Comparison of ENCODE assay signal across 18 cellular contexts in the genomic region with DNA sequence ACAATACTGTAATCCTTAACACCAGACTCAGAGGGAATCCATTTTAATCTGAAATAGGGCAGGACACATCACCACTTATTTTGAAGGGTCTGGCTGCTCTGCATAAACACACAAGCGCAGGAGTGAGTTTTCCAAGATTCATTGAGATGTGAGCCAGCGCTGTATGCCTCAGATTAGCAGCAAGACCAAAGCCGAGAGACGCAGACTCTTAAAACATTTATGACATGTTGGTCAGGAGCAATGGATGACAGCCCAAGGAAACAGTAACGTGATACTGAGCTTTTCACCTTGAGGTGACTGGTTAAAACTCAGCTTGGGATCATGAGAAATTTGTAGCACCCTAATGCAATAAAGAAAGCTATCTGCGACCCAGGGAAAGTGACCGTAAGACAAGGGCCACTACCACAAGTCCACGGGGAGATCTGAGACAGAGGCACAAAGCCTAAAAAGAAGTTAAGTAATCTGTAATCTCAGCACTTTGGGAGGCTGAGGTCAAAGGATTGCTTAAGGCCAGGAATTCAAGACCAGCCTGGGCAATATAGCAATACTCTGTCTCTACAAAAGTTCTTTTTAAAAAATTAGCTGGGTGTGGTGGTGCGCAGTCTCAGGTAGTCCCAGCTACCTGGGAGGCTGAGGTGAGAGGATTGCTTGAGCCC.
DNase-seq lines count a peak whose midpoint lies in the region; ATAC-seq, FAIRE-seq and TF ChIP-seq lines count a peak whose summit lies in the region.
"Had no signal": no experiment of that assay in that cellular context is flagged by ENCODE, and none has a peak within 500 bp of the region (broad histone marks: within the 10 kb centered on the region; RNA-seq: fewer than 3 reads in every experiment).

No MANE protein-coding gene starts in this region.

- H3K27ac ChIP-seq in heart right ventricle, result no peak overlapping the region
- no peak overlapping the region for H3K27ac ChIP-seq in H1 (ENCODE audit: low read depth, low read length)
- no peak overlapping the region for H3K27ac ChIP-seq in neuronal stem cell (replicated peaks; ENCODE audit: low read length)

- no peak overlapping the region for H3K4me3 ChIP-seq in heart right ventricle
- no peak overlapping the region for H3K4me3 ChIP-seq in H1 (ENCODE audit: extremely low read depth in 1 of 4, insufficient read depth in 2 of 4, low read depth in 3 of 4, low read length in 4 of 4)
- peak overlapping the region in 1 of 2 donors; percentile 14 for H3K4me3 ChIP-seq in neuronal stem cell (ENCODE audit: low read length in 2 of 2)
- H3K4me3 ChIP-seq: GM12878 had no signal

- no peak overlapping the region for H4K5ac ChIP-seq in H1 (ENCODE audit: insufficient read length, low read depth, low read length)

- H3K79me2 ChIP-seq in H1 (ENCODE audit: control insufficient read depth in 1 of 2, insufficient read depth in 2 of 2, low read length in 2 of 2), result no peaks in the 10 kb centered on the region

- CTCF ChIA-PET in H1 (lab: Charles Lee; ENCODE audit: partially characterized antibody), result interaction anchor here (0.6 to 1.2 kb wide), 3 partner anchors 14 to 107 kb away, joined by 3 to 4 read pairs (median 3); no protein-coding TSS in a partner anchor

- no peaks in the 10 kb centered on the region for H3K79me1 ChIP-seq in H1 (ENCODE audit: low read depth, low read length)
- H3K79me1 ChIP-seq in neuronal stem cell (ENCODE audit: low read depth, low read length), result no peaks in the 10 kb centered on the region

- H4K8ac ChIP-seq in H1 (ENCODE audit: extremely low read depth, insufficient read depth, low read length) (no peak overlapping the region), neuronal stem cell (ENCODE audit: low read depth, low read length) (no peak overlapping the region)

- POLR2A ChIA-PET in H1 (lab: Charles Lee; ENCODE audit: partially characterized antibody), result no interaction called here

- H3K27me3 Mint-ChIP-seq in activated T-cell treated with anti-CD3 and anti-CD28 coated beads, Interleukin-2, amount 50 U/mL, for 4 hours (ENCODE audit: low read depth), result peaks cover 5% of the 10 kb centered on the region
- H3K27me3 Mint-ChIP-seq: B cell; CD4-positive, alpha-beta T cell had no signal

- H4K20me1 ChIP-seq in H1 (replicated peaks in 1 of 2; ENCODE audit: control insufficient read depth in 1 of 2, insufficient read depth in 2 of 2, low read length in 2 of 2), result no peaks in the 10 kb centered on the region

- no peaks in the 10 kb centered on the region for H3K36me3 Mint-ChIP-seq in activated T-cell treated with anti-CD3 and anti-CD28 coated beads, Interleukin-2, amount 50 U/mL, for 4 hours (ENCODE audit: insufficient read depth)

- H3K36me3 ChIP-seq in heart right ventricle (no peaks in the 10 kb centered on the region), H1 (ENCODE audit: control insufficient read depth in 2 of 4, insufficient read depth in 4 of 4, low read length in 3 of 4) (no peaks in the 10 kb centered on the region), neuronal stem cell (replicated peaks in 1 of 2; ENCODE audit: control insufficient read depth in 2 of 2, insufficient read depth in 2 of 2, low read length in 2 of 2) (no peaks in the 10 kb centered on the region)

- H3K23ac ChIP-seq in H1 (ENCODE audit: insufficient read length), result no peak overlapping the region
- no peak overlapping the region for H3K23ac ChIP-seq in neuronal stem cell (ENCODE audit: low read depth, low read length, poor library complexity)

- H3K18ac ChIP-seq in H1 (ENCODE audit: extremely low read depth, low read length) (no peak overlapping the region), neuronal stem cell (ENCODE audit: low read length) (no peak overlapping the region)

- no peaks in the 10 kb centered on the region for H3K27me3 ChIP-seq in heart right ventricle
- H3K27me3 ChIP-seq in H1 (replicated peaks in 1 of 4; ENCODE audit: control insufficient read depth in 3 of 4, extremely low read depth in 1 of 4, insufficient read depth in 3 of 4, low read length in 3 of 4), result no peaks in the 10 kb centered on the region
- peaks cover 0 to 5% (median 0%) of the 10 kb centered on the region in 3 experiments for H3K27me3 ChIP-seq in neuronal stem cell (ENCODE audit: control insufficient read depth in 3 of 3, insufficient read depth in 3 of 3, low read depth in 1 of 3, low read length in 3 of 3)

- no peak overlapping the region for H3K9ac ChIP-seq in H1 (replicated peaks in 1 of 4; ENCODE audit: extremely low read depth in 1 of 4, low read depth in 3 of 4, low read length in 3 of 4)
- H3K9ac ChIP-seq in neuronal stem cell (ENCODE audit: low read depth, low read length, poor library complexity), result no peak overlapping the region

- H3K4ac ChIP-seq in H1 (replicated peaks; ENCODE audit: insufficient read length, low read depth, low read length) (no peak overlapping the region), neuronal stem cell (ENCODE audit: low read length) (no peak overlapping the region)

- H3K4me1 Mint-ChIP-seq in activated T-cell treated with anti-CD3 and anti-CD28 coated beads, Interleukin-2, amount 50 U/mL, for 4 hours (ENCODE audit: low read depth), result no peaks in the 10 kb centered on the region
- H3K4me1 Mint-ChIP-seq: B cell had no signal

- H3K56ac ChIP-seq in H1 (replicated peaks; ENCODE audit: insufficient read length, low read depth, low read length), result no peak overlapping the region

- H2BK20ac ChIP-seq in H1 (ENCODE audit: low read length), result no peak overlapping the region

- H2BK120ac ChIP-seq in H1 (replicated peaks; ENCODE audit: low read depth, low read length), result no peak overlapping the region
- no peak overlapping the region for H2BK120ac ChIP-seq in neuronal stem cell (ENCODE audit: low read depth, low read length)

- H3K4me3 Mint-ChIP-seq in activated T-cell treated with anti-CD3 and anti-CD28 coated beads, Interleukin-2, amount 50 U/mL, for 4 hours, result no peak overlapping the region
- H3K4me3 Mint-ChIP-seq: B cell; CD4-positive, alpha-beta T cell had no signal

- ATAC-seq in Right ventricle myocardium superior (ENCODE audit: poor library complexity) (peak; percentile 57), heart right ventricle (no peak), sciatic nerve (peak; percentile 82)
- no peak for ATAC-seq in activated T-cell treated with anti-CD3 and anti-CD28 coated beads, Interleukin-2, amount 50 U/mL, for 4 hours
- ATAC-seq: GM12878, HepG2 had no signal

- TF ChIP-seq RAD21 in H1 (IDR thresholded peaks at IDR 0.05 in 1 of 2, conservative IDR thresholded peaks at IDR 0.05 in 1 of 2; ENCODE audit: low read depth in 2 of 2, low read length in 2 of 2), result no peak

- H2BK12ac ChIP-seq in H1 (ENCODE audit: low read depth, low read length) (no peak overlapping the region), neuronal stem cell (ENCODE audit: low read length) (no peak overlapping the region)

- H4K91ac ChIP-seq in H1 (replicated peaks; ENCODE audit: insufficient read length, low read length) (no peak overlapping the region), neuronal stem cell (ENCODE audit: low read depth, low read length, poor library complexity) (no peak overlapping the region)

- no peaks in the 10 kb centered on the region; the same call in 1 of the 2 replicates for H3K23me2 ChIP-seq in H1 (ENCODE audit: low read depth, low read length)

- 60 to 70% methylated on average over 9 of the region's 9 CpGs for WGBS in heart right ventricle, 2 donors
- WGBS in H1 (ENCODE audit: extremely low coverage in 1 of 2, insufficient coverage in 1 of 2, insufficient read length in 1 of 2, insufficient replicate concordance in 2 of 2, low coverage in 1 of 2, low lambda C conversion rate in 2 of 2, missing lambda C conversion rate in 1 of 2), 2 experiments, result 90% methylated on average over 9 of the region's 9 CpGs; no CpG with 5 or more reads in 1 of the 2 experiments
- WGBS in neuronal stem cell (ENCODE audit: extremely low coverage in 2 of 2, insufficient read length in 2 of 2, insufficient replicate concordance in 1 of 2), 2 donors, result no CpG with 5 or more reads among the region's 9 CpGs

- H3K9me3 Mint-ChIP-seq in activated T-cell treated with anti-CD3 and anti-CD28 coated beads, Interleukin-2, amount 50 U/mL, for 4 hours, result no peaks in the 10 kb centered on the region
- H3K9me3 Mint-ChIP-seq: CD4-positive, alpha-beta T cell had no signal

- intact Hi-C loops in Right ventricle myocardium superior (cut with DNase I), result no loop called here
- intact Hi-C loops in heart right ventricle (cut with DNase I), result no loop called here
- intact Hi-C loops in sciatic nerve (cut with DNase I), result no loop called here

- no peak overlapping the region for H3K4me2 ChIP-seq in H1 (ENCODE audit: insufficient read depth in 1 of 2, low read depth in 2 of 2, low read length in 2 of 2)
- no peak overlapping the region for H3K4me2 ChIP-seq in neuronal stem cell (ENCODE audit: insufficient read depth, low read length, poor library complexity, severe bottlenecking)

- H3K9me3 ChIP-seq in heart right ventricle, result no peaks in the 10 kb centered on the region
- no peaks in the 10 kb centered on the region for H3K9me3 ChIP-seq in H1 (ENCODE audit: insufficient read depth in 2 of 2, low read depth in 1 of 2, low read length in 1 of 2)
- no peaks in the 10 kb centered on the region for H3K9me3 ChIP-seq in neuronal stem cell (replicated peaks in 1 of 2; ENCODE audit: control insufficient read depth in 2 of 2, insufficient read depth in 1 of 2, low read depth in 1 of 2, low read length in 2 of 2)

- H2BK5ac ChIP-seq in H1 (ENCODE audit: low read depth, low read length) (no peak overlapping the region), neuronal stem cell (ENCODE audit: low read length) (no peak overlapping the region)

- peak; percentile 50 for FAIRE-seq in H1 (lab: Jason Lieb, UNC)
- FAIRE-seq: GM12878, GM18507, HepG2, HTR-8/SVneo had no signal

- 0 out of 2 replicates have a peak overlapping the region, but pooled peaks have one; percentile 9 for H2AFZ ChIP-seq in H1 (ENCODE audit: low read length)
- H2AFZ ChIP-seq in neuronal stem cell (ENCODE audit: low read length), result no peak overlapping the region

- no peak for TF ChIP-seq EP300 in H1 (IDR thresholded peaks at IDR 0.05; ENCODE audit: borderline replicate concordance in 1 of 2, low read depth in 2 of 2, low read length in 2 of 2)

- no peak for TF ChIP-seq CTCF in heart right ventricle (IDR thresholded peaks at IDR 0.05)
- no peak for TF ChIP-seq CTCF in H1 (IDR thresholded peaks at IDR 0.05; ENCODE audit: control extremely low read depth in 1 of 3, insufficient read depth in 1 of 3, low read depth in 1 of 3, low read length in 3 of 3)

- DNase-seq in Right ventricle myocardium superior (no peak), heart right ventricle (no peak), H1 (ENCODE audit: low read depth in 1 of 2, low spot score in 2 of 2) (no peak), neuronal stem cell (ENCODE audit: low spot score) (no peak), sciatic nerve (ENCODE audit: low spot score) (no peak), GF-D8 (lab: John Stamatoyannopoulos, UW) (no peak), activated T-cell treated with anti-CD3 and anti-CD28 coated beads for 4 hours (no peak)
- DNase-seq in activated T-cell treated with anti-CD3 and anti-CD28 coated beads, Interleukin-2, amount 50 U/mL, for 4 hours, result no peak
- DNase-seq: C1 segment of cervical spinal cord; Calu3; CD4-positive, alpha-beta T cell; DMS 273 treated with DMSO at 0.1 percent for 48 hours; H7 had no signal

- H2AK5ac ChIP-seq in H1 (ENCODE audit: low read depth, low read length) (no peak overlapping the region), neuronal stem cell (ENCODE audit: low read depth, low read length) (no peak overlapping the region)

- H3K14ac ChIP-seq in H1 (ENCODE audit: insufficient read length) (no peak overlapping the region), neuronal stem cell (ENCODE audit: low read length) (peak overlapping the region; percentile 14)

- H3K4me1 ChIP-seq in heart right ventricle, result no peaks in the 10 kb centered on the region
- no peaks in the 10 kb centered on the region for H3K4me1 ChIP-seq in H1 (replicated peaks in 1 of 4; ENCODE audit: control insufficient read depth in 3 of 4, insufficient read depth in 4 of 4, low read length in 3 of 4)
- H3K4me1 ChIP-seq in neuronal stem cell (ENCODE audit: control insufficient read depth in 2 of 2, insufficient read depth in 1 of 2, low read depth in 1 of 2, low read length in 2 of 2), result peaks cover 0 to 2% of the 10 kb centered on the region in 2 donors

- no peak for TF ChIP-seq POLR2A in H1 (IDR thresholded peaks at IDR 0.05; ENCODE audit: control extremely low read depth in 1 of 2, low read depth in 2 of 2, low read length in 2 of 2)

- H2BK15ac ChIP-seq in H1 (ENCODE audit: low read length) (no peak overlapping the region), neuronal stem cell (ENCODE audit: low read length) (no peak overlapping the region)

Comparison
In these comparisons a context has a peak if more than half of its experiments do, and no peak if none do; other contexts are left out.
1. ATAC-seq: peak in Right ventricle myocardium superior (single experiment) and sciatic nerve (single experiment); none in heart right ventricle (0 of 8) and activated T-cell treated with anti-CD3 and anti-CD28 coated beads, Interleukin-2, amount 50 U/mL, for 4 hours (0 of 2).